ENCODE assay signal across 9 cellular contexts in the genomic region with DNA sequence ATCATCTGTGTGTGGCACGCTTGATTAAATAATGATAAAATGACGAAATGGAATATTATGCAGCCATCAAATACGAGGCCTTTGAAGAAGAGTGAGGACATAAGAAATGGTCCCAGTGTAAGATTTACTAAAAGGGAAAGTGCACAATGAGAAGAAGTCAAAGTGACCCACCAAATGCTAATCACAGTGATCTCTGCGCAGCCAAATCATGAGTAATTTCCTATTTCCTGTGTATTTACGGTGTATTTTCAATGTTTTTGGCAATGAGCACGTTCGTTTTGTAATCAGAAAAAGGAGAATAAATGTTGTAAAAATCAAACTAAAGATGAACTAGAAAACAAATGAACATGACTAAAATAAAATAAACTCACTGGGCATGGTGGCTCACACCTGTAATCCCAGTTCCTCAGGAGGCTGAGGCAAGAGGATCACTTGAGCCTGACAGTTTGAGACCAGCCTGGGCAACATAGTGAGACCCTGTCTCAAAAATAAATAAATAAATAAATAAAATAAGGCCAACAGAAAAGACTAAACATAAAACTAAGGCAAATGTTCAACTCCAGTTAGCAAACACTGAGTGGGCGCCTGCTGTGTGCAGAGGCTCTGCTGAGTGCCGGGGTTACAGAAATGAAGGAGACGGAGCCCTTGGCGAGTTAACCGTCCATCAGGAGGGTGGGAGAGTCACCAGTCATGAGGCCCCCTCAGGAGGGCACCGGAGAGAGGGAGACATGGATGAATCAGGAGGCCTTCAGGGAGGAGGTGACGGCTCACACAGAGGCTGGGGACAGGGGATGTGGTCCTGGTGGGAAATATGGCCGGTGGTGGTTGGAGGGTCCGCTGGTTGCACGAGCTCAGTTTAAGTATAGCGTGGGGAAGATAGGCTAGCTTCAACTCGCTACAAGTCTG. TPM values are rescaled to one million over a fixed set of nuclear protein-coding genes. Genes with fewer than 3 reads are reported as not detected.
DNase-seq lines count a peak whose midpoint lies in the region; ATAC-seq, FAIRE-seq and TF ChIP-seq lines count a peak whose summit lies in the region.
"Had no signal": no experiment of that assay in that cellular context is flagged by ENCODE, and none has a peak within 500 bp of the region (broad histone marks: within the 10 kb centered on the region; RNA-seq: fewer than 3 reads in every experiment).

No MANE protein-coding gene starts in this region.

- peak overlapping the region; percentile 57 for H3K27ac Mint-ChIP-seq in mesothelial cell of epicardium

- H3K36me3 Mint-ChIP-seq in mesothelial cell of epicardium: no peaks in the 10 kb centered on the region

- no peaks in the 10 kb centered on the region for H3K9me3 Mint-ChIP-seq in mesothelial cell of epicardium

- peak; percentile 59 for FAIRE-seq in urothelium cell line (lab: Jason Lieb, UNC)

- intact Hi-C loops in cardiac septum (cut with DNase I) (no loop called here), left ventricle myocardium superior (cut with micrococcal nuclease) (loop anchor here (10.0 kb wide), 1 partner anchor 56 kb away; no protein-coding TSS in a partner anchor)

- no peak for TF ChIP-seq CTCF in mesothelial cell of epicardium (IDR thresholded peaks at IDR 0.05; ENCODE audit: unreplicated experiment)

- peaks cover 35% of the 10 kb centered on the region for H3K4me1 Mint-ChIP-seq in mesothelial cell of epicardium

- no peaks in the 10 kb centered on the region for H3K27me3 Mint-ChIP-seq in mesothelial cell of epicardium (ENCODE audit: low read depth)

- DNase-seq in cardiac septum (ENCODE audit: low spot score) (peak; percentile 64), left ventricle myocardium superior (no peak), dermis microvascular lymphatic vessel endothelial cell (ENCODE audit: low read depth in 2 of 2) (peak; percentile 81 to 93), mesothelial cell of epicardium (ENCODE audit: low spot score in 2 of 2, unreplicated experiment in 2 of 2) (no peak), urothelium cell line (ENCODE audit: low spot score) (no peak), NCI-H1694 treated with DMSO at 0.1 percent for 48 hours (lab: John Stamatoyannopoulos, UW) (no peak), HT-29 (ENCODE audit: low spot score) (no peak), middle frontal gyrus (ENCODE audit: extremely low spot score, low spot score) (no peak)
- DNase-seq: anterior cingulate cortex had no signal

- no peak for ATAC-seq in left ventricle myocardium superior

- no peak overlapping the region for H3K4me3 Mint-ChIP-seq in mesothelial cell of epicardium

RNA-seq across cellular contexts. Expression of gene CBX7, which starts 26.0 kb away (rescaled TPM):
- total RNA-seq in cardiac septum (89.6 TPM), left ventricle myocardium superior (79.2 TPM), dermis microvascular lymphatic vessel endothelial cell (3.0 and 4.4 TPM in 2 replicates), mesothelial cell of epicardium (10.7 to 13.2 TPM (median 11.0 TPM) in 3 replicates)
- 7.3 and 8.6 TPM in 2 replicates for total RNA-seq in HT-29 (2014; rRNA removed; shearing (Covaris generic))

Comparison
In these comparisons a context has a peak if more than half of its experiments do, and no peak if none do; other contexts are left out.
1. DNase-seq: peak in cardiac septum (single experiment) and dermis microvascular lymphatic vessel endothelial cell (2 of 2); none in left ventricle myocardium superior (single experiment), mesothelial cell of epicardium (0 of 2), urothelium cell line (single experiment), NCI-H1694 treated with DMSO at 0.1 percent for 48 hours (single experiment), HT-29 (single experiment) and middle frontal gyrus (single experiment).